Comparison of ENCODE assay signal across 8 cellular contexts in genomic region chr2:111662771-111663470, GRCh38.
DNase-seq lines count a peak whose midpoint lies in the region; ATAC-seq and TF ChIP-seq lines count a peak whose summit lies in the region.

No MANE protein-coding gene starts in this region.

- intact Hi-C loops in lower lobe of right lung (cut with DNase I): no loop called here

- peak overlapping the region; percentile 65 for H3K27ac ChIP-seq in OCI-LY1 (ENCODE audit: low read depth, low read length, poor library complexity, severe bottlenecking)
- no peak overlapping the region for H3K27ac ChIP-seq in lower lobe of right lung

- TF ChIP-seq CTCF in GM20000 (IDR thresholded peaks at IDR 0.05; ENCODE audit: extremely low read depth, missing control alignments) (no peak), OCI-LY1 (IDR thresholded peaks at IDR 0.05; ENCODE audit: low read length) (no peak), fibroblast of mammary gland (conservative IDR thresholded peaks at IDR 0.05; ENCODE audit: control insufficient read depth, insufficient read depth, low read depth, low read length) (no peak), lower lobe of right lung (IDR thresholded peaks at IDR 0.05) (no peak)

- H3F3A ChIP-seq in OCI-LY1 (ENCODE audit: insufficient read depth, low read length): no peaks in the 10 kb centered on the region

- H3K27me3 ChIP-seq in OCI-LY1 (ENCODE audit: insufficient read depth, low read length) (no peaks in the 10 kb centered on the region), lower lobe of right lung (ENCODE audit: low read depth) (no peaks in the 10 kb centered on the region)

- DNase-seq in EL (peak; percentile 8), GM20000 (ENCODE audit: low spot score) (peak; percentile 61), fibroblast of mammary gland (ENCODE audit: low read depth) (peak; percentile 43), SIG-M5 treated with dmso at 0.1 percent for 504 hours (lab: John Stamatoyannopoulos, UW; ENCODE audit: unreplicated experiment) (no peak), lower lobe of right lung (no peak), erythroblast (lab: John Stamatoyannopoulos, UW) (no peak)

- H3K9me2 ChIP-seq in OCI-LY1 (ENCODE audit: low read depth, low read length): no peaks in the 10 kb centered on the region

- H3K4me3 ChIP-seq in OCI-LY1 (ENCODE audit: low read depth, low read length, poor library complexity, severe bottlenecking) (no peak overlapping the region), fibroblast of mammary gland (ENCODE audit: control insufficient read depth, low read depth, low read length) (no peak overlapping the region), lower lobe of right lung (no peak overlapping the region)

- peaks cover 17% of the 10 kb centered on the region for H3K36me3 ChIP-seq in OCI-LY1 (ENCODE audit: insufficient read depth, low read length)
- H3K36me3 ChIP-seq in lower lobe of right lung: no peaks in the 10 kb centered on the region

- peak overlapping the region; percentile 44; the same call in 1 of the 2 replicates for H3K4me2 ChIP-seq in OCI-LY1 (ENCODE audit: low read length)

- H3K79me2 ChIP-seq in OCI-LY1 (ENCODE audit: insufficient read depth, low read length): no peaks in the 10 kb centered on the region

- no peak overlapping the region for H2AFZ ChIP-seq in OCI-LY1 (ENCODE audit: low read length)

- H3K9me3 ChIP-seq in OCI-LY1 (ENCODE audit: low read length) (peaks cover 6% of the 10 kb centered on the region), lower lobe of right lung (no peaks in the 10 kb centered on the region)

- no peak for TF ChIP-seq POLR2A in erythroblast (IDR thresholded peaks at IDR 0.05; ENCODE audit: low read length)

- H3K9ac ChIP-seq in OCI-LY1 (ENCODE audit: low read length): peak overlapping the region; percentile 28; the same call in 1 of the 2 replicates

- ATAC-seq in lower lobe of right lung (no peak), HG03439 (IDR thresholded peaks at IDR 0.05; ENCODE audit: unreplicated experiment) (no peak)

- H3K4me1 ChIP-seq in OCI-LY1 (ENCODE audit: insufficient read depth, low read length, severe bottlenecking) (peaks cover 53% of the 10 kb centered on the region), lower lobe of right lung (peaks cover 47% of the 10 kb centered on the region)

- H4K20me1 ChIP-seq in OCI-LY1 (ENCODE audit: insufficient read depth, low read length): no peaks in the 10 kb centered on the region

Comparison
In these comparisons a context has a peak if more than half of its experiments do, and no peak if none do; other contexts are left out.
1. DNase-seq: peak in EL (single experiment), GM20000 (single experiment) and fibroblast of mammary gland (single experiment); none in SIG-M5 treated with dmso at 0.1 percent for 504 hours (single experiment), lower lobe of right lung (single experiment) and erythroblast (0 of 2).